In genomic region chr20:25055711-25056492, GRCh38 we compare ENCODE assay signal across 9 cellular contexts. TPM values are rescaled to one million over a fixed set of nuclear protein-coding genes. Genes with fewer than 3 reads are reported as not detected.
A peak's percentile ranks its signal among the peaks of the same experiment; 100 is the strongest.
DNase-seq lines count a peak whose midpoint lies in the region; ATAC-seq, FAIRE-seq and TF ChIP-seq lines count a peak whose summit lies in the region.
"Had no signal": no experiment of that assay in that cellular context is flagged by ENCODE, and none has a peak within 500 bp of the region (broad histone marks: within the 10 kb centered on the region; RNA-seq: fewer than 3 reads in every experiment).

No MANE protein-coding gene starts in this region.

- TF ChIP-seq RAD21 in K562 (CRISPR knock-in tag; conservative IDR thresholded peaks at IDR 0.05 in 1 of 2, IDR thresholded peaks at IDR 0.05 in 1 of 2): no peak

- CTCF ChIA-PET in K562 (lab: Yijun Ruan, JAX; ENCODE audit: low intra/inter-chr PET ratio): no interaction called here

- H3K27me3 ChIP-seq in K562 (ENCODE audit: control insufficient read depth in 2 of 2, insufficient read depth in 2 of 2, low read length in 2 of 2) (peaks cover 0 to 37% of the 10 kb centered on the region in 2 experiments; a peak in 4 of 5 replicates), muscle layer of duodenum (ENCODE audit: low read depth, low read length) (no peaks in the 10 kb centered on the region), uterus (no peaks in the 10 kb centered on the region)

- POLR2A ChIA-PET in K562 (lab: Yijun Ruan, JAX): no interaction called here

- H3K36me3 ChIP-seq in K562 (ENCODE audit: control insufficient read depth, insufficient read depth, low read length) (no peaks in the 10 kb centered on the region), muscle layer of duodenum (ENCODE audit: control insufficient read depth in 1 of 2, insufficient read depth in 2 of 2, low read length in 2 of 2) (no peaks in the 10 kb centered on the region), uterus (no peaks in the 10 kb centered on the region)

- no peaks in the 10 kb centered on the region; the same call in 1 of the 2 replicates for H4K20me1 ChIP-seq in K562 (replicated peaks; ENCODE audit: control insufficient read depth, insufficient read depth, low read length)

- TF ChIP-seq CTCF in K562 (IDR thresholded peaks at IDR 0.05 in 2 of 3, conservative IDR thresholded peaks at IDR 0.05 in 1 of 3; ENCODE audit: insufficient read depth in 2 of 3, low read depth in 1 of 3, low read length in 3 of 3) (no peak), uterus (IDR thresholded peaks at IDR 0.05) (no peak)

- no peak overlapping the region for H3K27ac ChIP-seq in K562 (ENCODE audit: extremely low read depth, low read depth, low read length)
- H3K27ac ChIP-seq in muscle layer of duodenum (ENCODE audit: low read length): peak overlapping the region; percentile 62
- H3K27ac ChIP-seq in uterus: peak overlapping the region; percentile 90 to 94

- peak; percentile 11 for DNase-seq in stimulated activated CD4-positive, alpha-beta T cell treated with anti-CD3 and anti-CD28 coated beads, Interleukin-4, amount 100 ng/mL, for 24 hours
- no peak for DNase-seq in stimulated activated CD4-positive, alpha-beta T cell treated with anti-CD3 and anti-CD28 coated beads, Interleukin-2, amount 100 ng/mL, for 24 hours
- DNase-seq in K562 (ENCODE audit: extremely low read depth in 1 of 4, low spot score in 3 of 4): peak; percentile 53 to 64 (median 56)
- peak in 1 of 2 donors; percentile 13 for DNase-seq in uterus
- no peak for DNase-seq in NCI-H774 (lab: John Stamatoyannopoulos, UW)
- DNase-seq in effector CD4-positive, alpha-beta T cell: no peak
- DNase-seq: hypothalamus had no signal

- H3K4me1 ChIP-seq in K562 (replicated peaks in 1 of 2; ENCODE audit: control insufficient read depth in 2 of 2, insufficient read depth in 2 of 2, low read length in 2 of 2) (peaks cover 7 to 24% of the 10 kb centered on the region in 2 experiments; a peak in 4 of 5 replicates), muscle layer of duodenum (ENCODE audit: control insufficient read depth in 1 of 2, insufficient read depth in 2 of 2, low read length in 2 of 2) (peaks cover 43 to 61% of the 10 kb centered on the region in 2 donors), uterus (peaks cover 31 to 37% of the 10 kb centered on the region in 2 donors)

- peak; percentile 65 for FAIRE-seq in K562 (lab: Jason Lieb, UNC)

- H3K4me3 ChIP-seq in K562 (no peak overlapping the region), muscle layer of duodenum (ENCODE audit: low read depth in 1 of 2, low read length in 2 of 2) (peak overlapping the region; percentile 69 to 94), uterus (no peak overlapping the region)

- no peak for TF ChIP-seq POLR2A in K562 (conservative IDR thresholded peaks at IDR 0.05)
- TF ChIP-seq POLR2A in uterus (IDR thresholded peaks at IDR 0.05): no peak

- no peaks in the 10 kb centered on the region for H3K9me3 ChIP-seq in K562 (replicated peaks; ENCODE audit: control insufficient read depth, insufficient read depth, low read depth, low read length)
- H3K9me3 ChIP-seq in muscle layer of duodenum (ENCODE audit: control insufficient read depth in 1 of 2, low read length in 2 of 2): no peaks in the 10 kb centered on the region
- H3K9me3 ChIP-seq in uterus: no peaks in the 10 kb centered on the region

- no peak for TF ChIP-seq EP300 in K562 (IDR thresholded peaks at IDR 0.05; ENCODE audit: low read length)

- intact Hi-C loops in K562 (cut with micrococcal nuclease): no loop called here
- intact Hi-C loops in uterus (cut with DNase I; ENCODE audit: low total_unique reads): no loop called here

- no peaks in the 10 kb centered on the region for H3K9me1 ChIP-seq in K562 (ENCODE audit: control insufficient read depth, insufficient read depth, low read length)

- BruUV-seq in K562 (replicated peaks; lab: Mats Ljungman, UMichigan): no TSS peak

- in situ Hi-C loops in K562 (cut with MboI): no loop called here

- ATAC-seq in K562 (peak; percentile 79), GM19328 (IDR thresholded peaks at IDR 0.05; ENCODE audit: unreplicated experiment) (no peak)

- 2% methylated on average over 8 of the region's 8 CpGs for WGBS in K562 (ENCODE audit: insufficient coverage, low coverage, missing lambda C conversion rate)

- H2AFZ ChIP-seq in K562 (ENCODE audit: low read depth, low read length): no peak overlapping the region

- no peaks in the 10 kb centered on the region for H3K79me2 ChIP-seq in K562 (ENCODE audit: control insufficient read depth, insufficient read depth, low read length)

- no peak overlapping the region for H3K9ac ChIP-seq in K562 (ENCODE audit: insufficient read depth in 1 of 2, low read depth in 2 of 2, low read length in 2 of 2)

- peak overlapping the region; percentile 11; the same call in 1 of the 2 replicates for H3K4me2 ChIP-seq in K562 (ENCODE audit: insufficient read depth, low read length)

TF ChIP-seq in K562, 482 proteins besides CTCF, POLR2A, EP300 and RAD21 (continues in another document):
- TF ChIP-seq PRMT5 (CRISPR knock-in tag; IDR thresholded peaks at IDR 0.05) (no peak), PHF20 (IDR thresholded peaks at IDR 0.05; ENCODE audit: partially characterized antibody) (no peak), SMARCA4 (IDR thresholded peaks at IDR 0.05) (no peak), KHSRP (IDR thresholded peaks at IDR 0.05) (no peak), ESRRA (IDR thresholded peaks at IDR 0.05; ENCODE audit: borderline replicate concordance, low read depth) (peak; percentile 93), PHF8 (IDR thresholded peaks at IDR 0.05; ENCODE audit: borderline replicate concordance, low read length) (no peak), SAFB2 (IDR thresholded peaks at IDR 0.05; ENCODE audit: borderline replicate concordance, low read depth, low read length, severe bottlenecking) (no peak), SNIP1 (IDR thresholded peaks at IDR 0.05; ENCODE audit: low read depth) (no peak), GTF2F1 (IDR thresholded peaks at IDR 0.05; ENCODE audit: low read depth, low read length) (no peak), NCOR1 (IDR thresholded peaks at IDR 0.05) (no peak), ZNF263 (CRISPR knock-in tag; IDR thresholded peaks at IDR 0.05; ENCODE audit: borderline replicate concordance) (no peak), CBFA2T3 (IDR thresholded peaks at IDR 0.05) (peak; percentile 33; the same call in 1 of the 2 replicates)

RNA-seq across cellular contexts. Expression of gene ACSS1, which starts 2.0 kb away (rescaled TPM):
- 0.56 and 0.67 TPM in 2 replicates for total RNA-seq in K562 (2011; cell fraction: chromatin; rRNA removed; ENCODE audit: low replicate concordance)
- total RNA-seq in K562 (2011; cell fraction: nucleolus; rRNA removed): 0.50 and 0.53 TPM in 2 replicates
- 0.61 and 0.66 TPM in 2 replicates for total RNA-seq in K562 (2011; cell fraction: nucleoplasm; rRNA removed)
- total RNA-seq in K562 (2014; rRNA removed) (0.04 and 0.23 TPM in 2 replicates), K562 (2014; rRNA removed; fragmentation: Illumina TruSeq; extraction: Trizol) (0.07 TPM in 1 of 2 replicates, not detected in the other), K562 (2015; rRNA removed; fragmentation: Illumina TruSeq; extraction: Trizol) (not detected in 2 replicates), K562 (2021) (0.38 and 0.67 TPM in 2 replicates), uterus (10 to 100 TPM; 11.8 to 35.1 (median 23.1) TPM)
- polyA plus RNA-seq in K562 (2011; rRNA removed) (0.30 and 2.1 TPM in 2 replicates), K562 (2014; fragmentation: Illumina TruSeq; extraction: Trizol) (0.21 and 0.25 TPM in 2 replicates), K562 (2014; fragmentation: Nextera tagmentation; extraction: Ambion mirVana) (not detected), K562 (2014; rRNA removed) (0.23 and 0.28 TPM in 2 replicates)
- polyA plus RNA-seq in K562 (2011; cell fraction: cytosol; rRNA removed): 0.25 and 2.7 TPM in 2 replicates
- polyA plus RNA-seq in K562 (2011; cell fraction: nucleus; rRNA removed): 0.41 and 3.7 TPM in 2 replicates
- polyA plus RNA-seq in K562 (2012): 0.26 TPM in 2 replicates
- 0.24 and 2.3 TPM in 2 replicates for polyA minus RNA-seq in K562 (2011; rRNA and poly(A)+ RNA removed)
- 1.6 TPM in 1 of 2 replicates, not detected in the other for polyA minus RNA-seq in K562 (2011; cell fraction: cytosol; rRNA and poly(A)+ RNA removed)
- polyA minus RNA-seq in K562 (2011; cell fraction: nucleus; rRNA and poly(A)+ RNA removed): 0.11 and 0.81 TPM in 2 replicates

RNA-seq across cellular contexts. Expression of gene VSX1, which starts 26.0 kb away (rescaled TPM):
- total RNA-seq in K562 (2011; cell fraction: chromatin; rRNA removed; ENCODE audit: low replicate concordance): not detected in 2 replicates
- not detected in 2 replicates for total RNA-seq in K562 (2011; cell fraction: nucleolus; rRNA removed)
- total RNA-seq in K562 (2011; cell fraction: nucleoplasm; rRNA removed): not detected in 2 replicates
- total RNA-seq in K562 (2014; rRNA removed) (not detected in 2 replicates), K562 (2014; rRNA removed; fragmentation: Illumina TruSeq; extraction: Trizol) (not detected in 2 replicates), K562 (2015; rRNA removed; fragmentation: Illumina TruSeq; extraction: Trizol) (not detected in 2 replicates), K562 (2021) (not detected in 2 replicates), uterus (under 1 TPM in 1 of 4 donors, not detected in 3; 0.18 TPM)
- polyA plus RNA-seq in K562 (2011; rRNA removed) (not detected in 2 replicates), K562 (2014; fragmentation: Illumina TruSeq; extraction: Trizol) (not detected in 2 replicates), K562 (2014; fragmentation: Nextera tagmentation; extraction: Ambion mirVana) (not detected), K562 (2014; rRNA removed) (not detected in 2 replicates)
- not detected in 2 replicates for polyA plus RNA-seq in K562 (2011; cell fraction: cytosol; rRNA removed)
- not detected in 2 replicates for polyA plus RNA-seq in K562 (2011; cell fraction: nucleus; rRNA removed)
- polyA plus RNA-seq in K562 (2012): not detected in 2 replicates
- polyA minus RNA-seq in K562 (2011; rRNA and poly(A)+ RNA removed): not detected in 2 replicates
- polyA minus RNA-seq in K562 (2011; cell fraction: cytosol; rRNA and poly(A)+ RNA removed): not detected in 2 replicates
- polyA minus RNA-seq in K562 (2011; cell fraction: nucleus; rRNA and poly(A)+ RNA removed): not detected in 2 replicates

Comparison
In these comparisons a context has a peak if more than half of its experiments do, and no peak if none do; other contexts are left out.
1. DNase-seq: peak in stimulated activated CD4-positive, alpha-beta T cell treated with anti-CD3 and anti-CD28 coated beads, Interleukin-4, amount 100 ng/mL, for 24 hours (single experiment) and K562 (4 of 4); none in stimulated activated CD4-positive, alpha-beta T cell treated with anti-CD3 and anti-CD28 coated beads, Interleukin-2, amount 100 ng/mL, for 24 hours (0 of 2), NCI-H774 (single experiment) and effector CD4-positive, alpha-beta T cell (single experiment).
2. H3K4me3 ChIP-seq: peak in muscle layer of duodenum (2 of 2); none in K562 (single experiment) and uterus (0 of 2).
3. RNA of gene ACSS1, which starts 2.0 kb away (total RNA-seq): 11.8 to 35.1 TPM in uterus; 0.04 to 0.67 TPM in K562; every median in the first group is over 4 times any median in the second.